In genomic region chr3:41418961-41419691, GRCh38 we compare ENCODE assay signal across 11 cellular contexts.
DNase-seq lines count a peak whose midpoint lies in the region; ATAC-seq, FAIRE-seq and TF ChIP-seq lines count a peak whose summit lies in the region.
"Had no signal": no experiment of that assay in that cellular context is flagged by ENCODE, and none has a peak within 500 bp of the region (broad histone marks: within the 10 kb centered on the region; RNA-seq: fewer than 3 reads in every experiment).

No MANE protein-coding gene starts in this region.

- no peak overlapping the region for H2BK15ac ChIP-seq in H1 (ENCODE audit: low read length)

- TF ChIP-seq CTCF in H1 (IDR thresholded peaks at IDR 0.05; ENCODE audit: control extremely low read depth in 1 of 3, insufficient read depth in 1 of 3, low read depth in 1 of 3, low read length in 3 of 3) (peak in 2 of 3 experiments; percentile 27 to 37; a peak in 2 of 4 replicates), Calu3 (IDR thresholded peaks at IDR 0.05; ENCODE audit: unreplicated experiment) (no peak)

- no peaks in the 10 kb centered on the region for H3K27me3 Mint-ChIP-seq in activated naive CD4-positive, alpha-beta T cell treated with anti-CD3 and anti-CD28 coated beads for 36 hours (ENCODE audit: low read depth)
- no peaks in the 10 kb centered on the region for H3K27me3 Mint-ChIP-seq in stimulated activated memory B cell treated with anti-CD40 and anti-IgM and Interleukin-4, amounts not matched to agents 10 μg/mL and 1 μg/mL and 100 μg/mL, for 72 hours
- H3K27me3 Mint-ChIP-seq in Calu3 (ENCODE audit: unreplicated experiment): no peaks in the 10 kb centered on the region

- no peak for TF ChIP-seq POLR2A in H1 (IDR thresholded peaks at IDR 0.05; ENCODE audit: control extremely low read depth in 1 of 2, low read depth in 2 of 2, low read length in 2 of 2)

- FAIRE-seq in H1 (lab: Jason Lieb, UNC): no peak
- FAIRE-seq: endometrium had no signal

- H3K9ac ChIP-seq in H1 (replicated peaks in 1 of 4; ENCODE audit: extremely low read depth in 1 of 4, low read depth in 3 of 4, low read length in 3 of 4): no peak overlapping the region
- H3K9ac ChIP-seq: KMS-11 had no signal

- no peaks in the 10 kb centered on the region; a peak in 1 of 7 replicates for H3K4me1 ChIP-seq in H1 (replicated peaks in 1 of 4; ENCODE audit: control insufficient read depth in 3 of 4, insufficient read depth in 4 of 4, low read length in 3 of 4)

- no peak overlapping the region for H2AFZ ChIP-seq in H1 (ENCODE audit: low read length)

- H3K4me2 ChIP-seq in H1 (ENCODE audit: insufficient read depth in 1 of 2, low read depth in 2 of 2, low read length in 2 of 2): no peak overlapping the region
- H3K4me2 ChIP-seq: KMS-11 had no signal

- H3K79me2 ChIP-seq in H1 (ENCODE audit: control insufficient read depth in 1 of 2, insufficient read depth in 2 of 2, low read length in 2 of 2): no peaks in the 10 kb centered on the region

- no peaks in the 10 kb centered on the region for H3K79me1 ChIP-seq in H1 (ENCODE audit: low read depth, low read length)

- no peaks in the 10 kb centered on the region for H3K9me3 Mint-ChIP-seq in activated naive CD4-positive, alpha-beta T cell treated with anti-CD3 and anti-CD28 coated beads for 36 hours
- H3K9me3 Mint-ChIP-seq in stimulated activated memory B cell treated with anti-CD40 and anti-IgM and Interleukin-4, amounts not matched to agents 10 μg/mL and 1 μg/mL and 100 μg/mL, for 72 hours: no peaks in the 10 kb centered on the region
- H3K9me3 Mint-ChIP-seq in Calu3 (ENCODE audit: low read depth, unreplicated experiment): no peaks in the 10 kb centered on the region
- H3K9me3 Mint-ChIP-seq: nephron had no signal

- no peak for TF ChIP-seq EP300 in H1 (IDR thresholded peaks at IDR 0.05; ENCODE audit: borderline replicate concordance in 1 of 2, low read depth in 2 of 2, low read length in 2 of 2)

- no peaks in the 10 kb centered on the region for H3K27me3 ChIP-seq in H1 (replicated peaks in 1 of 4; ENCODE audit: control insufficient read depth in 3 of 4, extremely low read depth in 1 of 4, insufficient read depth in 3 of 4, low read length in 3 of 4)

- no peak overlapping the region for H3K14ac ChIP-seq in H1 (ENCODE audit: insufficient read length)

- no peaks in the 10 kb centered on the region for H3K23me2 ChIP-seq in H1 (ENCODE audit: low read depth, low read length)

- H2BK12ac ChIP-seq in H1 (ENCODE audit: low read depth, low read length): no peak overlapping the region

- peak in 1 of 2 experiments; percentile 37; a peak in 1 of 4 replicates for TF ChIP-seq RAD21 in H1 (IDR thresholded peaks at IDR 0.05 in 1 of 2, conservative IDR thresholded peaks at IDR 0.05 in 1 of 2; ENCODE audit: low read depth in 2 of 2, low read length in 2 of 2)

- H2AK5ac ChIP-seq in H1 (ENCODE audit: low read depth, low read length): no peak overlapping the region

- H3K9me3 ChIP-seq in H1 (ENCODE audit: insufficient read depth in 2 of 2, low read depth in 1 of 2, low read length in 1 of 2): no peaks in the 10 kb centered on the region

- H3K36me3 ChIP-seq in H1 (ENCODE audit: control insufficient read depth in 2 of 4, insufficient read depth in 4 of 4, low read length in 3 of 4): no peaks in the 10 kb centered on the region

- no peak overlapping the region for H2BK120ac ChIP-seq in H1 (replicated peaks; ENCODE audit: low read depth, low read length)

- H4K8ac ChIP-seq in H1 (ENCODE audit: extremely low read depth, insufficient read depth, low read length): no peak overlapping the region

- WGBS in H1 (ENCODE audit: extremely low coverage in 1 of 2, insufficient coverage in 1 of 2, insufficient read length in 1 of 2, insufficient replicate concordance in 2 of 2, low coverage in 1 of 2, low lambda C conversion rate in 2 of 2, missing lambda C conversion rate in 1 of 2), 2 experiments: 81% methylated on average over 7 of the region's 7 CpGs; no CpG with 5 or more reads in 1 of the 2 experiments

- H3K36me3 Mint-ChIP-seq in activated naive CD4-positive, alpha-beta T cell treated with anti-CD3 and anti-CD28 coated beads for 36 hours (ENCODE audit: low read depth): no peaks in the 10 kb centered on the region
- H3K36me3 Mint-ChIP-seq in stimulated activated memory B cell treated with anti-CD40 and anti-IgM and Interleukin-4, amounts not matched to agents 10 μg/mL and 1 μg/mL and 100 μg/mL, for 72 hours: peaks cover 8% of the 10 kb centered on the region
- H3K36me3 Mint-ChIP-seq in Calu3 (ENCODE audit: insufficient read depth, unreplicated experiment): no peaks in the 10 kb centered on the region

- POLR2A ChIA-PET in H1 (lab: Charles Lee; ENCODE audit: partially characterized antibody): no interaction called here

- no peak overlapping the region for H3K27ac ChIP-seq in H1 (ENCODE audit: low read depth, low read length)
- H3K27ac ChIP-seq: KMS-11 had no signal

- no peak overlapping the region for H4K5ac ChIP-seq in H1 (ENCODE audit: insufficient read length, low read depth, low read length)

- BruUV-seq in Calu3 (replicated peaks; lab: Mats Ljungman, UMichigan): no TSS peak

- H3K27ac Mint-ChIP-seq in activated naive CD4-positive, alpha-beta T cell treated with anti-CD3 and anti-CD28 coated beads for 36 hours: no peak overlapping the region
- no peak overlapping the region for H3K27ac Mint-ChIP-seq in stimulated activated memory B cell treated with anti-CD40 and anti-IgM and Interleukin-4, amounts not matched to agents 10 μg/mL and 1 μg/mL and 100 μg/mL, for 72 hours
- no peak overlapping the region for H3K27ac Mint-ChIP-seq in Calu3 (ENCODE audit: unreplicated experiment)
- H3K27ac Mint-ChIP-seq: nephron had no signal

- CTCF ChIA-PET in activated naive CD4-positive, alpha-beta T cell treated with anti-CD3 and anti-CD28 coated beads for 36 hours (lab: Charles Lee): no interaction called here
- CTCF ChIA-PET in H1 (lab: Charles Lee; ENCODE audit: partially characterized antibody) (interaction anchor here (0.9 kb wide), 1 partner anchor 19 kb away, joined by 3 read pairs; no protein-coding TSS in a partner anchor), Calu3 (lab: Charles Lee) (no interaction called here)

- H3K4me3 Mint-ChIP-seq in activated naive CD4-positive, alpha-beta T cell treated with anti-CD3 and anti-CD28 coated beads for 36 hours: no peak overlapping the region
- H3K4me3 Mint-ChIP-seq in stimulated activated memory B cell treated with anti-CD40 and anti-IgM and Interleukin-4, amounts not matched to agents 10 μg/mL and 1 μg/mL and 100 μg/mL, for 72 hours: no peak overlapping the region
- no peak overlapping the region for H3K4me3 Mint-ChIP-seq in Calu3 (ENCODE audit: low read depth, unreplicated experiment)
- H3K4me3 Mint-ChIP-seq: nephron had no signal

- H3K18ac ChIP-seq in H1 (ENCODE audit: extremely low read depth, low read length): no peak overlapping the region

- no peak overlapping the region for H2BK5ac ChIP-seq in H1 (ENCODE audit: low read depth, low read length)

- H3K4me1 Mint-ChIP-seq in activated naive CD4-positive, alpha-beta T cell treated with anti-CD3 and anti-CD28 coated beads for 36 hours (ENCODE audit: low read depth): peaks cover 4% of the 10 kb centered on the region
- H3K4me1 Mint-ChIP-seq in stimulated activated memory B cell treated with anti-CD40 and anti-IgM and Interleukin-4, amounts not matched to agents 10 μg/mL and 1 μg/mL and 100 μg/mL, for 72 hours: peaks cover 5% of the 10 kb centered on the region
- H3K4me1 Mint-ChIP-seq in Calu3 (ENCODE audit: low read depth, unreplicated experiment): no peaks in the 10 kb centered on the region
- H3K4me1 Mint-ChIP-seq: nephron had no signal

- H3K4me3 ChIP-seq in H1 (ENCODE audit: extremely low read depth in 1 of 4, insufficient read depth in 2 of 4, low read depth in 3 of 4, low read length in 4 of 4): no peak overlapping the region

- H4K91ac ChIP-seq in H1 (replicated peaks; ENCODE audit: insufficient read length, low read length): no peak overlapping the region

- no peak overlapping the region for H3K56ac ChIP-seq in H1 (replicated peaks; ENCODE audit: insufficient read length, low read depth, low read length)

- peak; percentile 23 for DNase-seq in activated naive CD4-positive, alpha-beta T cell treated with anti-CD3 and anti-CD28 coated beads for 36 hours
- DNase-seq in activated naive CD4-positive, alpha-beta T cell treated with Interleukin-2 at 50 U/mL for 16 hours: no peak
- DNase-seq in RPMI7951 (ENCODE audit: low read depth): peak; percentile 73
- DNase-seq in H1 (ENCODE audit: low read depth in 1 of 2, low spot score in 2 of 2): no peak
- DNase-seq in Calu3: no peak
- DNase-seq in epidermal melanocyte (ENCODE audit: insufficient read length, low spot score): no peak

- H3K23ac ChIP-seq in H1 (ENCODE audit: insufficient read length): no peak overlapping the region

- H3K4ac ChIP-seq in H1 (replicated peaks; ENCODE audit: insufficient read length, low read depth, low read length): no peak overlapping the region

- no peaks in the 10 kb centered on the region for H4K20me1 ChIP-seq in H1 (replicated peaks in 1 of 2; ENCODE audit: control insufficient read depth in 1 of 2, insufficient read depth in 2 of 2, low read length in 2 of 2)

- ATAC-seq in stimulated activated memory B cell treated with anti-CD40 and anti-IgM and Interleukin-4, amounts not matched to agents 10 μg/mL and 1 μg/mL and 100 μg/mL, for 72 hours: peak; percentile 8
- ATAC-seq in GM21576 (IDR thresholded peaks at IDR 0.05; ENCODE audit: unreplicated experiment): no peak

- H2BK20ac ChIP-seq in H1 (ENCODE audit: low read length): no peak overlapping the region

- intact Hi-C loops in activated naive CD4-positive, alpha-beta T cell treated with anti-CD3 and anti-CD28 coated beads for 36 hours (cut with micrococcal nuclease): no loop called here
- intact Hi-C loops in Calu3 (cut with micrococcal nuclease; ENCODE audit: unreplicated experiment): no loop called here

TF ChIP-seq in H1, 55 proteins besides CTCF, POLR2A, EP300 and RAD21 (continues in another document):
- TF ChIP-seq BCL11A (IDR thresholded peaks at IDR 0.05; ENCODE audit: low read depth in 2 of 2, low read length in 2 of 2) (no peak), JUND (IDR thresholded peaks at IDR 0.05; ENCODE audit: low read length) (0 out of 2 replicates have a peak, but pooled peaks have one; percentile 26)

Comparison
In these comparisons a context has a peak if more than half of its experiments do, and no peak if none do; other contexts are left out.
1. DNase-seq: peak in activated naive CD4-positive, alpha-beta T cell treated with anti-CD3 and anti-CD28 coated beads for 36 hours (single experiment) and RPMI7951 (single experiment); none in activated naive CD4-positive, alpha-beta T cell treated with Interleukin-2 at 50 U/mL for 16 hours (single experiment), H1 (0 of 2), Calu3 (single experiment) and epidermal melanocyte (single experiment).